12 cellular contexts compared by ENCODE assay signal in the genomic region with DNA sequence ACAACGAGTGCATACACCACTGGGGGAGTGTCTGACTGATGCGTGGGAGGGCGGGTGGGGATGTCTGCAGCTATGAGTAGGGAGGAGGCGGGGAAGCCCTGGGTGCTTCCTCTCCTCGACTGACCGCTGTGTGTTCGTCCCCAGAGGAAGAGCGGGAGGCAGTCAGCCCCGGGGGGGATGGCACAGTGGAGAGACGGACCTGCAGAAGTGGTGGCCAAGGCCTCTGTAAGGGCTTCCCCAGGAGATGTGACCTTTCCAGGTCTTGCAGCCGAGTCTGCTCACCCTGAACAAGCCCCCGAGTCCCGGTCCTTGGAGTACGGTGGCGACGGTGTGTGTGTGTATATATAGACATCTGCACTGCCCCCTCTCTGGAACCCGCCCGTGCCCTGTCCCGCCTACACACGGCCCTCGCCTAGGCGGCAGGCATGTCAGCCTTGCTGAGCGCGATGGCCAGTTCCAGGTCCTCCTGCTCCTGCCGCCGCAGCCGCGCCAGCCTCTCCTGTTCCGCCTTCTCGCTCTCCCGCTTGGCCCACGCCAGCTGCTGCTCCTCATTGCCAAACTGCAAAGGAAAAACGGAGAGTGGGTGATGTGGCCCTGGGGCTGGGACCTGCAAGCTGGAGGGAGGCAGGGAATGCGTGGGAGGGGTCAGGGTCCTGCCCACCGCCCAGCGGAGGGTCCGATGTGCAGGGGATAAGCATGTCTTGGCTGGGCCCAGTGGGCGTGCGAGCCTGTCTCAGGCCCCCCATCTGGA. TPM values are rescaled to one million over a fixed set of nuclear protein-coding genes. Genes with fewer than 3 reads are reported as not detected.
DNase-seq lines count a peak whose midpoint lies in the region; FAIRE-seq and TF ChIP-seq lines count a peak whose summit lies in the region.
"Had no signal": no experiment of that assay in that cellular context is flagged by ENCODE, and none has a peak within 500 bp of the region (broad histone marks: within the 10 kb centered on the region; RNA-seq: fewer than 3 reads in every experiment).

No MANE protein-coding gene starts in this region.

- peak; percentile 68 for DNase-seq in COLO829 (ENCODE audit: low spot score)
- peak; percentile 3 for DNase-seq in NCI-H2227 treated with DMSO at 0.1 percent for 48 hours (lab: John Stamatoyannopoulos, UW)
- DNase-seq in fibroblast of mammary gland (ENCODE audit: low read depth) = peak; percentile 38
- no peak for DNase-seq in nephron progenitor cell
- DNase-seq in stimulated activated CD4-positive, alpha-beta T cell treated with anti-CD3 and anti-CD28 coated beads, Interleukin-4, amount 100 ng/mL, for 1 hour = no peak
- no peak for DNase-seq in PC-9
- DNase-seq in D721Med (ENCODE audit: insufficient read length, low spot score) = no peak
- no peak for DNase-seq in GF-D8 (lab: John Stamatoyannopoulos, UW)
- DNase-seq: DMS53, trophoblast cell had no signal

- no peak for FAIRE-seq in D721Med (lab: Jason Lieb, UNC)

- no peak overlapping the region for H3K4me3 Mint-ChIP-seq in nephron progenitor cell
- H3K4me3 Mint-ChIP-seq: WTC11 had no signal

- CTCF ChIA-PET in PC-9 (lab: Charles Lee) = no interaction called here

- H3K4me1 Mint-ChIP-seq in nephron progenitor cell = peaks cover 21% of the 10 kb centered on the region

- H3K27me3 ChIP-seq in PC-9 (ENCODE audit: insufficient read depth, low read depth) = no peaks in the 10 kb centered on the region
- H3K27me3 ChIP-seq: adrenal gland had no signal

- intact Hi-C loops in PC-9 (cut with micrococcal nuclease; ENCODE audit: unreplicated experiment) = no loop called here

- no peaks in the 10 kb centered on the region for H3K79me2 ChIP-seq in PC-9 (ENCODE audit: low read depth)

- H2AFZ ChIP-seq in PC-9 = no peak overlapping the region

- H3K27ac ChIP-seq in PC-9 = no peak overlapping the region
- H3K27ac ChIP-seq: adrenal gland had no signal

- H3K4me3 ChIP-seq in fibroblast of mammary gland (ENCODE audit: control insufficient read depth, low read depth, low read length) (peak overlapping the region; percentile 13), PC-9 (no peak overlapping the region)
- H3K4me3 ChIP-seq: adrenal gland had no signal

- BruUV-seq in PC-9 (replicated peaks; lab: Mats Ljungman, UMichigan) = no TSS peak

- H4K20me1 ChIP-seq in PC-9 (ENCODE audit: insufficient read depth) = no peaks in the 10 kb centered on the region

- peak overlapping the region; percentile 57 for H3K27ac Mint-ChIP-seq in nephron progenitor cell
- H3K27ac Mint-ChIP-seq: WTC11 had no signal

- no peaks in the 10 kb centered on the region for H3K9me3 Mint-ChIP-seq in nephron progenitor cell
- H3K9me3 Mint-ChIP-seq: WTC11 had no signal

- POLR2A ChIA-PET in PC-9 (lab: Charles Lee; ENCODE audit: unreplicated experiment) = no interaction called here

- H3K9me2 ChIP-seq in PC-9 (ENCODE audit: insufficient read depth) = no peaks in the 10 kb centered on the region

- no peaks in the 10 kb centered on the region for H3K36me3 ChIP-seq in PC-9 (ENCODE audit: low read depth)
- H3K36me3 ChIP-seq: adrenal gland had no signal

- no peaks in the 10 kb centered on the region for H3F3A ChIP-seq in PC-9 (ENCODE audit: insufficient read depth, low read depth)

- no peaks in the 10 kb centered on the region for H3K9me3 ChIP-seq in PC-9 (ENCODE audit: insufficient read depth, low read depth)
- H3K9me3 ChIP-seq: adrenal gland had no signal

- H3K36me3 Mint-ChIP-seq in nephron progenitor cell (ENCODE audit: low read depth) = peaks cover 30% of the 10 kb centered on the region

- no peak for TF ChIP-seq CTCF in fibroblast of mammary gland (conservative IDR thresholded peaks at IDR 0.05; ENCODE audit: control insufficient read depth, insufficient read depth, low read depth, low read length)
- no peak for TF ChIP-seq CTCF in nephron progenitor cell (IDR thresholded peaks at IDR 0.05)
- no peak for TF ChIP-seq CTCF in PC-9 (conservative IDR thresholded peaks at IDR 0.05)
- no peak for TF ChIP-seq CTCF in D721Med (IDR thresholded peaks at IDR 0.05; ENCODE audit: insufficient read depth, missing control alignments)

- no peaks in the 10 kb centered on the region for H3K4me1 ChIP-seq in PC-9 (replicated peaks; ENCODE audit: insufficient read depth)
- H3K4me1 ChIP-seq: adrenal gland had no signal

- no peak overlapping the region for H3K4me2 ChIP-seq in PC-9

- H3K27me3 Mint-ChIP-seq in nephron progenitor cell (ENCODE audit: low read depth, poor library complexity) = no peaks in the 10 kb centered on the region

RNA-seq across cellular contexts. Expression of gene KLF2, which starts 30.8 kb away (rescaled TPM):
- 1.6 and 2.0 TPM in 2 replicates for total RNA-seq in PC-9 (2021)

Comparison
In these comparisons a context has a peak if more than half of its experiments do, and no peak if none do; other contexts are left out.
1. DNase-seq: peak in COLO829 (single experiment), NCI-H2227 treated with DMSO at 0.1 percent for 48 hours (single experiment) and fibroblast of mammary gland (single experiment); none in nephron progenitor cell (single experiment), stimulated activated CD4-positive, alpha-beta T cell treated with anti-CD3 and anti-CD28 coated beads, Interleukin-4, amount 100 ng/mL, for 1 hour (single experiment), PC-9 (0 of 2), D721Med (single experiment) and GF-D8 (single experiment).